8 cellular contexts compared by ENCODE assay signal in genomic region chr1:35768350-35769187, GRCh38. TPM values are rescaled to one million over a fixed set of nuclear protein-coding genes. Genes with fewer than 3 reads are reported as not detected.
DNase-seq lines count a peak whose midpoint lies in the region; ATAC-seq and TF ChIP-seq lines count a peak whose summit lies in the region.

No MANE protein-coding gene starts in this region.

- H3K23ac ChIP-seq in mesenchymal stem cell (ENCODE audit: low read length in 2 of 2): no peak overlapping the region

- ATAC-seq in body of pancreas (no peak), esophagus mucosa (no peak), HG02588 (IDR thresholded peaks at IDR 0.05; ENCODE audit: unreplicated experiment) (no peak), HG02970 (IDR thresholded peaks at IDR 0.05; ENCODE audit: low FRiP score, unreplicated experiment) (no peak)

- peak overlapping the region; percentile 55 for H4K8ac ChIP-seq in mesenchymal stem cell (ENCODE audit: low read length)

- intact Hi-C loops in CD4-positive, alpha-beta memory T cell (cut with micrococcal nuclease): no loop called here
- intact Hi-C loops in body of pancreas (cut with DNase I): no loop called here

- no peaks in the 10 kb centered on the region for H3K27me3 Mint-ChIP-seq in CD4-positive, alpha-beta memory T cell

- H3K14ac ChIP-seq in mesenchymal stem cell (ENCODE audit: low read length in 2 of 2): no peak overlapping the region

- H3K4me3 Mint-ChIP-seq in CD4-positive, alpha-beta memory T cell: peak overlapping the region; percentile 83 to 89 (median 86)

- peaks cover 2% of the 10 kb centered on the region for H3K79me1 ChIP-seq in mesenchymal stem cell (replicated peaks; ENCODE audit: low read length, poor library complexity, severe bottlenecking)

- H3K4me1 ChIP-seq in CD4-positive, alpha-beta memory T cell (ENCODE audit: insufficient read depth, low read length): peaks cover 7% of the 10 kb centered on the region
- H3K4me1 ChIP-seq in body of pancreas (peaks cover 4% of the 10 kb centered on the region), mesenchymal stem cell (ENCODE audit: control insufficient read depth, insufficient read depth, low read depth, low read length) (no peaks in the 10 kb centered on the region)

- H3K36me3 Mint-ChIP-seq in CD4-positive, alpha-beta memory T cell: peaks cover 0 to 2% of the 10 kb centered on the region in 2 donors

- H3K4me1 Mint-ChIP-seq in CD4-positive, alpha-beta memory T cell: peaks cover 5 to 18% (median 10%) of the 10 kb centered on the region in 4 donors

- TF ChIP-seq CTCF in body of pancreas (IDR thresholded peaks at IDR 0.05): no peak

- no peaks in the 10 kb centered on the region for H3K27me3 ChIP-seq in CD4-positive, alpha-beta memory T cell (ENCODE audit: insufficient read depth, low read length)
- no peaks in the 10 kb centered on the region for H3K27me3 ChIP-seq in body of pancreas
- H3K27me3 ChIP-seq in mesenchymal stem cell (ENCODE audit: control insufficient read depth in 1 of 2, insufficient read depth in 1 of 2, low read length in 2 of 2): no peaks in the 10 kb centered on the region

- CTCF ChIA-PET in CD4-positive, alpha-beta memory T cell (lab: Charles Lee; ENCODE audit: partially characterized antibody): interaction anchor here (0.7 to 10.8 kb wide), 17 partner anchors 9 to 567 kb away, joined by 3 to 82 read pairs (median 4); no protein-coding TSS in a partner anchor

- H3K36me3 ChIP-seq in CD4-positive, alpha-beta memory T cell (ENCODE audit: insufficient read depth, low read length): no peaks in the 10 kb centered on the region
- H3K36me3 ChIP-seq in body of pancreas (replicated peaks in 1 of 2; ENCODE audit: insufficient read depth in 1 of 2, low read depth in 2 of 2): no peaks in the 10 kb centered on the region
- no peaks in the 10 kb centered on the region for H3K36me3 ChIP-seq in mesenchymal stem cell (ENCODE audit: control insufficient read depth in 1 of 2, insufficient read depth in 2 of 2, low read depth in 1 of 2, low read length in 2 of 2)

- POLR2A ChIA-PET in CD4-positive, alpha-beta memory T cell (lab: Charles Lee; ENCODE audit: partially characterized antibody): interaction anchor here (0.6 to 2.7 kb wide), 18 partner anchors 12 to 456 kb away, joined by 3 to 24 read pairs (median 4); partner anchors contain the start of genes AGO1, KIAA0319L, NCDN and TFAP2E

- H2BK12ac ChIP-seq in mesenchymal stem cell (ENCODE audit: low read length in 2 of 2): no peak overlapping the region

- no peak for TF ChIP-seq POLR2A in body of pancreas (IDR thresholded peaks at IDR 0.05)

- WGBS in body of pancreas, 2 donors: 40 to 46% methylated on average over 19 of the region's 19 CpGs
- 8% methylated on average over 4 of the region's 19 CpGs for WGBS in mesenchymal stem cell

- H3K4ac ChIP-seq in mesenchymal stem cell (ENCODE audit: low read depth in 1 of 2, low read length in 2 of 2): no peak overlapping the region

- peak overlapping the region; percentile 97 for H3K4me2 ChIP-seq in mesenchymal stem cell (ENCODE audit: low read length, poor library complexity, severe bottlenecking)

- H3K9ac ChIP-seq in mesenchymal stem cell (ENCODE audit: low read length): peak overlapping the region; percentile 92

- no peak overlapping the region for H2BK120ac ChIP-seq in mesenchymal stem cell (ENCODE audit: low read depth, low read length)

- no peak overlapping the region for H2BK5ac ChIP-seq in mesenchymal stem cell (ENCODE audit: low read depth, low read length, poor library complexity, severe bottlenecking)

- H3K4me3 ChIP-seq in CD4-positive, alpha-beta memory T cell (ENCODE audit: low read length in 2 of 2): peak overlapping the region; percentile 74 to 84
- peak overlapping the region; percentile 71 for H3K4me3 ChIP-seq in Jurkat, Clone E6-1 (ENCODE audit: low read length)
- H3K4me3 ChIP-seq in body of pancreas: peak overlapping the region in 1 of 2 donors; percentile 90
- peak overlapping the region in 1 of 2 experiments; percentile 93 for H3K4me3 ChIP-seq in mesenchymal stem cell (ENCODE audit: insufficient read depth in 1 of 2, low read depth in 1 of 2, low read length in 2 of 2)

- DNase-seq in CD4-positive, alpha-beta memory T cell: no peak
- DNase-seq in Jurkat, Clone E6-1 (ENCODE audit: low read depth, low spot score): no peak
- DNase-seq in body of pancreas: no peak
- DNase-seq in mesenchymal stem cell: peak; percentile 18
- DNase-seq in HuH-7.5 (ENCODE audit: low spot score): no peak

- H2BK15ac ChIP-seq in mesenchymal stem cell (ENCODE audit: low read depth, poor library complexity, severe bottlenecking): peak overlapping the region; percentile 77

- no peak overlapping the region for H2AK5ac ChIP-seq in mesenchymal stem cell (ENCODE audit: low read length, severe bottlenecking)

- H3K27ac Mint-ChIP-seq in CD4-positive, alpha-beta memory T cell: peak overlapping the region; percentile 75 to 92 (median 86)

- H3K18ac ChIP-seq in mesenchymal stem cell (ENCODE audit: low read depth in 1 of 2, low read length in 2 of 2): no peak overlapping the region

- H3K9me3 Mint-ChIP-seq in CD4-positive, alpha-beta memory T cell: no peaks in the 10 kb centered on the region

- no peak overlapping the region for H4K91ac ChIP-seq in mesenchymal stem cell (ENCODE audit: low read length)

- H3K9me3 ChIP-seq in CD4-positive, alpha-beta memory T cell (ENCODE audit: control insufficient read depth in 1 of 2, low read length in 2 of 2): no peaks in the 10 kb centered on the region
- H3K9me3 ChIP-seq in body of pancreas (no peaks in the 10 kb centered on the region), mesenchymal stem cell (ENCODE audit: control insufficient read depth, low read length) (no peaks in the 10 kb centered on the region)

- no peak overlapping the region for H2AFZ ChIP-seq in mesenchymal stem cell (ENCODE audit: low read depth, low read length)

- peak overlapping the region; percentile 82 for H3K27ac ChIP-seq in CD4-positive, alpha-beta memory T cell (ENCODE audit: low read depth, low read length)
- peak overlapping the region; percentile 33 to 89 (median 75) for H3K27ac ChIP-seq in body of pancreas
- H3K27ac ChIP-seq in mesenchymal stem cell (ENCODE audit: low read length, poor library complexity, severe bottlenecking): peak overlapping the region; percentile 78

RNA-seq across cellular contexts. Expression of gene CLSPN, which starts 1.2 kb away (rescaled TPM):
- total RNA-seq in CD4-positive, alpha-beta memory T cell: under 1 TPM; 0.28 to 0.90 TPM
- polyA plus RNA-seq in CD4-positive, alpha-beta memory T cell: under 1 TPM; 0.17 to 0.43 TPM
- 23.4 TPM for polyA plus RNA-seq in Jurkat, Clone E6-1 (2012; ENCODE audit: insufficient read depth, insufficient read length)
- total RNA-seq in body of pancreas (not detected), esophagus mucosa (4.1 TPM)
- 4.4 TPM for polyA plus RNA-seq in mesenchymal stem cell (2013, experiment 1 of 2)
- 4.3 TPM for polyA plus RNA-seq in mesenchymal stem cell (2013, experiment 2 of 2)

RNA-seq across cellular contexts. Expression of gene AGO4, which starts 39.2 kb away (rescaled TPM):
- 10 to 100 TPM; 30.1 to 32.9 TPM for total RNA-seq in CD4-positive, alpha-beta memory T cell
- 10 to 100 TPM in 1 of 2 donors, 1 to 10 TPM in 1; 3.6 to 13.6 TPM for polyA plus RNA-seq in CD4-positive, alpha-beta memory T cell
- polyA plus RNA-seq in Jurkat, Clone E6-1 (2012; ENCODE audit: insufficient read depth, insufficient read length): 11.2 TPM
- total RNA-seq in body of pancreas (10 to 100 TPM in 1 of 2 donors, 1 to 10 TPM in 1; 6.9 to 11.9 TPM), esophagus mucosa (5.6 TPM)
- 7.5 TPM for polyA plus RNA-seq in mesenchymal stem cell (2013, experiment 1 of 2)
- 7.2 TPM for polyA plus RNA-seq in mesenchymal stem cell (2013, experiment 2 of 2)

RNA-seq across cellular contexts. Expression of gene C1orf216, which starts 49.9 kb away (rescaled TPM):
- 10 to 100 TPM in 1 of 2 experiments, 1 to 10 TPM in 1; 8.5 to 10.8 TPM for total RNA-seq in CD4-positive, alpha-beta memory T cell
- polyA plus RNA-seq in CD4-positive, alpha-beta memory T cell: 10 to 100 TPM; 13.8 to 15.2 TPM
- 9.7 TPM for polyA plus RNA-seq in Jurkat, Clone E6-1 (2012; ENCODE audit: insufficient read depth, insufficient read length)
- total RNA-seq in body of pancreas (1 to 10 TPM; 3.1 to 6.6 TPM), esophagus mucosa (1.4 TPM)
- 7.0 TPM for polyA plus RNA-seq in mesenchymal stem cell (2013, experiment 1 of 2)
- polyA plus RNA-seq in mesenchymal stem cell (2013, experiment 2 of 2): 6.8 TPM
